Comparison of ENCODE assay signal across 8 cellular contexts in genomic region chr4:108172780-108173598, GRCh38. TPM values are rescaled to one million over a fixed set of nuclear protein-coding genes. Genes with fewer than 3 reads are reported as not detected.
DNase-seq lines count a peak whose midpoint lies in the region; ATAC-seq, FAIRE-seq and TF ChIP-seq lines count a peak whose summit lies in the region.

No MANE protein-coding gene starts in this region.

- H3K4me2 ChIP-seq in K562 (ENCODE audit: insufficient read depth, low read length), result peak overlapping the region; percentile 70

- H3K9me1 ChIP-seq in K562 (ENCODE audit: control insufficient read depth, insufficient read depth, low read length), result no peaks in the 10 kb centered on the region

- peak overlapping the region; percentile 63 for H3K4me3 ChIP-seq in BE2C (ENCODE audit: low read depth, low read length)
- peak overlapping the region; percentile 40 for H3K4me3 ChIP-seq in K562

- no peaks in the 10 kb centered on the region for H3K9me3 Mint-ChIP-seq in T-helper 1 cell treated with Interleukin-12 subunit alpha and Interleukin-12 subunit beta and Interleukin-4 antibody, amounts not matched to agents 30 μg/mL and 1 μg/mL, for 36 hours

- H3K36me3 Mint-ChIP-seq in T-helper 1 cell treated with Interleukin-12 subunit alpha and Interleukin-12 subunit beta and Interleukin-4 antibody, amounts not matched to agents 30 μg/mL and 1 μg/mL, for 36 hours (ENCODE audit: low read depth), result peaks cover 5% of the 10 kb centered on the region

- peak overlapping the region; percentile 91 for H3K27ac Mint-ChIP-seq in T-helper 1 cell treated with Interleukin-12 subunit alpha and Interleukin-12 subunit beta and Interleukin-4 antibody, amounts not matched to agents 30 μg/mL and 1 μg/mL, for 36 hours

- no TSS peak for BruUV-seq in K562 (replicated peaks; lab: Mats Ljungman, UMichigan)

- POLR2A ChIA-PET in K562 (lab: Yijun Ruan, JAX), result interaction anchor here (0.5 to 1.6 kb wide), 3 partner anchors 14 to 206 kb away, joined by 4 to 5 read pairs (median 4); no protein-coding TSS in a partner anchor

- H3K4me3 Mint-ChIP-seq in T-helper 1 cell treated with Interleukin-12 subunit alpha and Interleukin-12 subunit beta and Interleukin-4 antibody, amounts not matched to agents 30 μg/mL and 1 μg/mL, for 36 hours, result peak overlapping the region; percentile 92

- TF ChIP-seq EP300 in K562 (IDR thresholded peaks at IDR 0.05; ENCODE audit: low read length), result no peak

- H3K36me3 ChIP-seq in BE2C (no peaks in the 10 kb centered on the region), K562 (ENCODE audit: control insufficient read depth, insufficient read depth, low read length) (no peaks in the 10 kb centered on the region; the same call in 2 of the 3 replicates)

- H3K27ac ChIP-seq in K562 (ENCODE audit: extremely low read depth, low read depth, low read length), result peak overlapping the region; percentile 67

- 14% methylated on average over 59 of the region's 73 CpGs for WGBS in K562 (ENCODE audit: insufficient coverage, low coverage, missing lambda C conversion rate)

- TF ChIP-seq CTCF in BE2C (IDR thresholded peaks at IDR 0.05; ENCODE audit: low read depth, low read length), result no peak
- TF ChIP-seq CTCF in K562 (IDR thresholded peaks at IDR 0.05 in 2 of 3, conservative IDR thresholded peaks at IDR 0.05 in 1 of 3; ENCODE audit: insufficient read depth in 2 of 3, low read depth in 1 of 3, low read length in 3 of 3), result no peak

- ATAC-seq in GM19328 (IDR thresholded peaks at IDR 0.05; ENCODE audit: unreplicated experiment), result peak; percentile 42
- peak; percentile 80 for ATAC-seq in K562

- CTCF ChIA-PET in K562 (lab: Yijun Ruan, JAX; ENCODE audit: low intra/inter-chr PET ratio), result interaction anchor here (0.6 kb wide), 1 partner anchor 142 kb away, joined by 4 read pairs; no protein-coding TSS in a partner anchor

- H3K4me1 ChIP-seq in BE2C, result no peaks in the 10 kb centered on the region
- peaks cover 2 to 31% of the 10 kb centered on the region in 2 experiments; a peak in 4 of 5 replicates for H3K4me1 ChIP-seq in K562 (replicated peaks in 1 of 2; ENCODE audit: control insufficient read depth in 2 of 2, insufficient read depth in 2 of 2, low read length in 2 of 2)

- peaks cover 22% of the 10 kb centered on the region for H3K27me3 Mint-ChIP-seq in T-helper 1 cell treated with Interleukin-12 subunit alpha and Interleukin-12 subunit beta and Interleukin-4 antibody, amounts not matched to agents 30 μg/mL and 1 μg/mL, for 36 hours (ENCODE audit: low read depth)

- FAIRE-seq in K562 (lab: Jason Lieb, UNC), result peak; percentile 70

- H3K9me3 ChIP-seq in BE2C (no peaks in the 10 kb centered on the region), K562 (replicated peaks; ENCODE audit: control insufficient read depth, insufficient read depth, low read depth, low read length) (no peaks in the 10 kb centered on the region)

- in situ Hi-C loops in K562 (cut with MboI), result no loop called here

- H3K27me3 ChIP-seq in BE2C, result peaks cover 64% of the 10 kb centered on the region
- no peaks in the 10 kb centered on the region for H3K27me3 ChIP-seq in K562 (ENCODE audit: control insufficient read depth in 2 of 2, insufficient read depth in 2 of 2, low read length in 2 of 2)

- H3K79me2 ChIP-seq in K562 (ENCODE audit: control insufficient read depth, insufficient read depth, low read length), result peaks cover 3% of the 10 kb centered on the region; the same call in 1 of the 3 replicates

- peak overlapping the region; percentile 82 to 88 for H3K9ac ChIP-seq in K562 (ENCODE audit: insufficient read depth in 1 of 2, low read depth in 2 of 2, low read length in 2 of 2)

- no peak for TF ChIP-seq RAD21 in K562 (CRISPR knock-in tag; conservative IDR thresholded peaks at IDR 0.05 in 1 of 2, IDR thresholded peaks at IDR 0.05 in 1 of 2)

- H3K4me1 Mint-ChIP-seq in T-helper 1 cell treated with Interleukin-12 subunit alpha and Interleukin-12 subunit beta and Interleukin-4 antibody, amounts not matched to agents 30 μg/mL and 1 μg/mL, for 36 hours (ENCODE audit: low read depth), result peaks cover 47% of the 10 kb centered on the region

- TF ChIP-seq POLR2A in K562 (conservative IDR thresholded peaks at IDR 0.05), result peak; percentile 74

- peak overlapping the region; percentile 98 for H2AFZ ChIP-seq in K562 (ENCODE audit: low read depth, low read length)

- DNase-seq in BE2C (peak; percentile 48), HK-2 (ENCODE audit: unreplicated experiment) (peak; percentile 30), K562 (ENCODE audit: extremely low read depth in 1 of 4, low spot score in 3 of 4) (peak; percentile 84 to 88 (median 86)), iPS-NIHi7 (ENCODE audit: extremely low spot score) (peak; percentile 50), smooth muscle cell of the brain vasculature (ENCODE audit: low read depth, low spot score) (peak; percentile 57), HPDE6-E6E7 (ENCODE audit: extremely low spot score) (no peak)

- H4K20me1 ChIP-seq in K562 (replicated peaks; ENCODE audit: control insufficient read depth, insufficient read depth, low read length), result no peaks in the 10 kb centered on the region

- intact Hi-C loops in K562 (cut with micrococcal nuclease), result no loop called here

TF ChIP-seq in K562, 482 proteins besides CTCF, POLR2A, EP300 and RAD21 (continues in another document):
- TF ChIP-seq NR3C1 (CRISPR knock-in tag; IDR thresholded peaks at IDR 0.05), result no peak
- TF ChIP-seq THAP7 (CRISPR knock-in tag; IDR thresholded peaks at IDR 0.05), result no peak
- TF ChIP-seq E2F1 (CRISPR knock-in tag; IDR thresholded peaks at IDR 0.05), result no peak
- TF ChIP-seq NR2F6 (CRISPR knock-in tag; IDR thresholded peaks at IDR 0.05), result no peak
- no peak for TF ChIP-seq ZNF695 (CRISPR knock-in tag; IDR thresholded peaks at IDR 0.05)
- no peak for TF ChIP-seq LARP7 (IDR thresholded peaks at IDR 0.05)
- no peak for TF ChIP-seq MTA1 (IDR thresholded peaks at IDR 0.05; ENCODE audit: borderline replicate concordance)

RNA-seq across cellular contexts. Expression of gene LEF1, which starts 4.3 kb away (rescaled TPM):
- polyA plus RNA-seq in BE2C (2012; ENCODE audit: insufficient read depth, insufficient read length, low read depth), result not detected
- total RNA-seq in K562 (2011; cell fraction: chromatin; rRNA removed; ENCODE audit: low replicate concordance), result 78.7 and 97.3 TPM in 2 replicates
- 31.2 and 41.5 TPM in 2 replicates for total RNA-seq in K562 (2011; cell fraction: nucleolus; rRNA removed)
- 48.7 and 60.6 TPM in 2 replicates for total RNA-seq in K562 (2011; cell fraction: nucleoplasm; rRNA removed)
- total RNA-seq in K562 (2014; rRNA removed) (22.3 and 23.5 TPM in 2 replicates), K562 (2014; rRNA removed; fragmentation: Illumina TruSeq; extraction: Trizol) (34.5 and 36.9 TPM in 2 replicates), K562 (2015; rRNA removed; fragmentation: Illumina TruSeq; extraction: Trizol) (26.5 and 27.5 TPM in 2 replicates), K562 (2021) (32.5 and 35.4 TPM in 2 replicates)
- polyA plus RNA-seq in K562 (2011; rRNA removed) (54.8 and 67.8 TPM in 2 replicates), K562 (2014; fragmentation: Illumina TruSeq; extraction: Trizol) (60.7 and 81.1 TPM in 2 replicates), K562 (2014; fragmentation: Nextera tagmentation; extraction: Ambion mirVana) (10 to 100 TPM; 15.1 to 17.2 TPM), K562 (2014; rRNA removed) (29.7 and 30.3 TPM in 2 replicates)
- polyA plus RNA-seq in K562 (2011; cell fraction: cytosol; rRNA removed), result 68.7 and 85.9 TPM in 2 replicates
- polyA plus RNA-seq in K562 (2011; cell fraction: nucleus; rRNA removed), result 76.2 and 88.8 TPM in 2 replicates
- polyA plus RNA-seq in K562 (2012), result 26.1 and 29.4 TPM in 2 replicates
- 63.7 and 64.4 TPM in 2 replicates for polyA minus RNA-seq in K562 (2011; rRNA and poly(A)+ RNA removed)
- 29.8 and 46.0 TPM in 2 replicates for polyA minus RNA-seq in K562 (2011; cell fraction: cytosol; rRNA and poly(A)+ RNA removed)
- 42.4 and 53.4 TPM in 2 replicates for polyA minus RNA-seq in K562 (2011; cell fraction: nucleus; rRNA and poly(A)+ RNA removed)
